ENCODE assay signal across 12 cellular contexts in genomic region chrX:11531226-11531625, GRCh38.
DNase-seq lines count a peak whose midpoint lies in the region; ATAC-seq and TF ChIP-seq lines count a peak whose summit lies in the region.
"Had no signal": no experiment of that assay in that cellular context is flagged by ENCODE, and none has a peak within 500 bp of the region (broad histone marks: within the 10 kb centered on the region; RNA-seq: fewer than 3 reads in every experiment).

No MANE protein-coding gene starts in this region.

- TF ChIP-seq CTCF in epithelial cell of proximal tubule (conservative IDR thresholded peaks at IDR 0.05; ENCODE audit: low read depth, low read length) = peak; percentile 27

- ATAC-seq in sciatic nerve (peak; percentile 40), HG02981 (IDR thresholded peaks at IDR 0.05; ENCODE audit: unreplicated experiment) (no peak)

- intact Hi-C loops in sciatic nerve (cut with DNase I) = loop anchor here (10.0 kb wide), 1 partner anchor 194 kb away; no protein-coding TSS in a partner anchor

- DNase-seq in DMS 273 (lab: John Stamatoyannopoulos, UW; ENCODE audit: unreplicated experiment) (peak; percentile 40), DMS 273 treated with DMSO at 0.1 percent for 48 hours (lab: John Stamatoyannopoulos, UW) (no peak), NCI-H748 treated with DMSO at 0.1 percent for 48 hours (lab: John Stamatoyannopoulos, UW) (peak; percentile 8), epithelial cell of proximal tubule (ENCODE audit: low read depth) (no peak), sciatic nerve (ENCODE audit: low spot score) (no peak), C1 segment of cervical spinal cord (lab: John Stamatoyannopoulos, UW) (no peak), NCI-H128 (lab: John Stamatoyannopoulos, UW; ENCODE audit: unreplicated experiment) (no peak)
- DNase-seq: 8988T; activated naive CD4-positive, alpha-beta T cell; NCI-H446 treated with DMSO at 0.1 percent for 48 hours; stimulated activated CD4-positive, alpha-beta T cell treated with anti-CD3 and anti-CD28 coated beads, Interleukin-1b, Interleukin-23, amount 100 ng/mL, for 48 hours had no signal

- H3K4me3 ChIP-seq in epithelial cell of proximal tubule (ENCODE audit: low read depth, low read length) = no peak overlapping the region

Comparison
In these comparisons a context has a peak if more than half of its experiments do, and no peak if none do; other contexts are left out.
1. DNase-seq: peak in DMS 273 (single experiment) and NCI-H748 treated with DMSO at 0.1 percent for 48 hours (single experiment); none in DMS 273 treated with DMSO at 0.1 percent for 48 hours (single experiment), epithelial cell of proximal tubule (single experiment), sciatic nerve (single experiment), C1 segment of cervical spinal cord (0 of 14) and NCI-H128 (single experiment).